Comparison of ENCODE assay signal across 22 cellular contexts in the genomic region with DNA sequence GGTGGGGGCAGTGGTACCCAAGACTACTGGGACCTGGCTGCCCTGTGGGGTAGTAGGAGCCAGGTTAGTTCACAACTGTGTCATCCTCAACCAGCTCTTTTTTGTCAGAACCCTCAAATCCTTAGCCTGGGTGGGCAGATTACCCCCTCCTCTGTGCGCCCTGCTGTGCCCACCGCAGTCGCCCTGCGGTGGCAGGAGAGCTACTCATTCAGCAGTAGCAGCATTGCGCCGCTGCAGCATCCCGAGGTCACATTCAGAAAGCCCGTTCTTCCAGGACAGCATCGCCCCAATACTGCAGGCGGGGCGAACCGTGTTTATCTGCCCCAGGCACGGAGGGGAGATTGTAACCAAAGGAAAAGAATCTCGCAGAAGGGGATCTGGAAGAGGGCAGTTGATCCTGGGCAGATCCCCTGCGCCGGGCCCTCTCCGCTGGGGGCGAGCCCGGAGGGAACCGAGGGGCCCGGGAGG. TPM values are rescaled to one million over a fixed set of nuclear protein-coding genes. Genes with fewer than 3 reads are reported as not detected.
DNase-seq lines count a peak whose midpoint lies in the region; ATAC-seq and TF ChIP-seq lines count a peak whose summit lies in the region.
"Had no signal": no experiment of that assay in that cellular context is flagged by ENCODE, and none has a peak within 500 bp of the region (broad histone marks: within the 10 kb centered on the region; RNA-seq: fewer than 3 reads in every experiment).

No MANE protein-coding gene starts in this region.

- H3K27ac ChIP-seq in GM23338 (ENCODE audit: low read depth) = no peak overlapping the region
- H3K27ac ChIP-seq in dorsolateral prefrontal cortex = peak overlapping the region; percentile 84 to 99 (median 96)
- no peak overlapping the region for H3K27ac ChIP-seq in RWPE1
- H3K27ac ChIP-seq: cardiac muscle cell, esophagus squamous epithelium, lower lobe of right lung, ovary, thoracic aorta had no signal

- peaks cover 60% of the 10 kb centered on the region for H3K4me1 ChIP-seq in GM23338 (ENCODE audit: insufficient read depth)

- TF ChIP-seq CTCF in GM23338 (conservative IDR thresholded peaks at IDR 0.05; ENCODE audit: low read depth in 2 of 2) (no peak), dorsolateral prefrontal cortex (IDR thresholded peaks at IDR 0.05 in 54 of 56, conservative IDR thresholded peaks at IDR 0.05 in 2 of 56; ENCODE audit: low read depth in 1 of 56, partially characterized antibody in 56 of 56) (peak in 13 of 56 donors; percentile 5 to 46 (median 15)), RWPE1 (conservative IDR thresholded peaks at IDR 0.05; ENCODE audit: low read depth) (no peak)

- no peaks in the 10 kb centered on the region for H3K79me2 ChIP-seq in GM23338 (replicated peaks; ENCODE audit: insufficient read depth)

- H3K27me3 Mint-ChIP-seq in GM23338 (ENCODE audit: insufficient read depth, low read depth, poor library complexity) = peaks cover 97% of the 10 kb centered on the region

- H3F3A ChIP-seq in GM23338 (replicated peaks; ENCODE audit: low read depth) = peaks cover 36% of the 10 kb centered on the region

- CTCF ChIA-PET in RWPE1 (lab: Yijun Ruan, JAX) = interaction anchor here (2.0 kb wide), 1 partner anchor 17 kb away, joined by 9 read pairs; no protein-coding TSS in a partner anchor

- peaks cover 98% of the 10 kb centered on the region for H3K27me3 ChIP-seq in GM23338 (ENCODE audit: insufficient read depth)
- peaks cover 0 to 21% (median 0%) of the 10 kb centered on the region in 45 donors for H3K27me3 ChIP-seq in dorsolateral prefrontal cortex

- no peaks in the 10 kb centered on the region for H3K36me3 ChIP-seq in GM23338 (ENCODE audit: insufficient read depth)
- H3K36me3 ChIP-seq: cardiac muscle cell, esophagus squamous epithelium, lower lobe of right lung, ovary, thoracic aorta had no signal

- peak overlapping the region; percentile 78 for H3K4me2 ChIP-seq in GM23338

- no peaks in the 10 kb centered on the region for H3K36me3 Mint-ChIP-seq in GM23338 (ENCODE audit: low read depth)

- peaks cover 3% of the 10 kb centered on the region; the same call in 2 of the 3 replicates for H3K9me3 Mint-ChIP-seq in GM23338
- H3K9me3 Mint-ChIP-seq: activated CD4-positive, alpha-beta T cell treated with anti-CD3 and anti-CD28 coated beads, Interleukin-2, amount 10 ng/mL, durations not matched to agents 24 days and 14 days had no signal

- peak overlapping the region; percentile 62 for H3K4me3 Mint-ChIP-seq in GM23338
- H3K4me3 Mint-ChIP-seq: activated CD4-positive, alpha-beta T cell treated with anti-CD3 and anti-CD28 coated beads, Interleukin-2, amount 10 ng/mL, durations not matched to agents 24 days and 14 days had no signal

- peaks cover 52% of the 10 kb centered on the region for H3K4me1 Mint-ChIP-seq in GM23338

- POLR2A ChIA-PET in RWPE1 (lab: Yijun Ruan, JAX; ENCODE audit: low non-redundant PET) = no interaction called here

- no peaks in the 10 kb centered on the region for H3K9me2 ChIP-seq in GM23338 (ENCODE audit: insufficient read depth)

- peak; percentile 3 for ATAC-seq in GM23338
- ATAC-seq: Right ventricle myocardium inferior had no signal

- H3K4me3 ChIP-seq in GM23338 = peak overlapping the region; percentile 59
- peak overlapping the region; percentile 5 to 77 (median 52) for H3K4me3 ChIP-seq in dorsolateral prefrontal cortex
- H3K4me3 ChIP-seq: cardiac muscle cell, esophagus squamous epithelium, lower lobe of right lung, ovary, thoracic aorta had no signal

- H2AFZ ChIP-seq in GM23338 = no peak overlapping the region

- H3K27ac Mint-ChIP-seq in GM23338 = no peak overlapping the region
- H3K27ac Mint-ChIP-seq: activated CD4-positive, alpha-beta T cell treated with anti-CD3 and anti-CD28 coated beads, Interleukin-2, amount 10 ng/mL, durations not matched to agents 24 days and 14 days; CD14-positive monocyte had no signal

- DNase-seq in GM23338 (ENCODE audit: low spot score) (peak; percentile 51), dorsolateral prefrontal cortex (no peak), inferior parietal cortex (ENCODE audit: extremely low spot score) (peak; percentile 40), pons (ENCODE audit: low spot score) (peak; percentile 45), NCI-H187 treated with DMSO at 0.1 percent for 48 hours (lab: John Stamatoyannopoulos, UW) (no peak), RWPE1 (ENCODE audit: low spot score) (no peak), NCI-H2029 treated with DMSO at 0.1 percent for 48 hours (lab: John Stamatoyannopoulos, UW) (no peak), NCI-H510A treated with DMSO at 0.1 percent for 48 hours (lab: John Stamatoyannopoulos, UW) (no peak)
- DNase-seq: activated CD4-positive, alpha-beta T cell treated with anti-CD3 and anti-CD28 coated beads, Interleukin-2, amount 10 ng/mL, durations not matched to agents 24 days and 14 days; esophagus squamous epithelium; lower lobe of right lung; NCI-H1417 treated with DMSO at 0.1 percent for 48 hours; NCI-H2171 treated with DMSO at 0.1 percent for 48 hours; NCI-H748 treated with DMSO at 0.1 percent for 48 hours; ovary had no signal

- peaks cover 30% of the 10 kb centered on the region for H4K20me1 ChIP-seq in GM23338 (replicated peaks; ENCODE audit: insufficient read depth)

- intact Hi-C loops in dorsolateral prefrontal cortex (cut with DNase I) = no loop called here

TF ChIP-seq in GM23338, 12 proteins besides CTCF, POLR2A, EP300 and RAD21:
- TF ChIP-seq EZH2phosphoT487 (IDR thresholded peaks at IDR 0.05; ENCODE audit: unreplicated experiment) = peak; percentile 73
- peak; percentile 53 for TF ChIP-seq EZH2 (IDR thresholded peaks at IDR 0.05; ENCODE audit: low read depth, unreplicated experiment)
- TF ChIP-seq, protein P1, sequence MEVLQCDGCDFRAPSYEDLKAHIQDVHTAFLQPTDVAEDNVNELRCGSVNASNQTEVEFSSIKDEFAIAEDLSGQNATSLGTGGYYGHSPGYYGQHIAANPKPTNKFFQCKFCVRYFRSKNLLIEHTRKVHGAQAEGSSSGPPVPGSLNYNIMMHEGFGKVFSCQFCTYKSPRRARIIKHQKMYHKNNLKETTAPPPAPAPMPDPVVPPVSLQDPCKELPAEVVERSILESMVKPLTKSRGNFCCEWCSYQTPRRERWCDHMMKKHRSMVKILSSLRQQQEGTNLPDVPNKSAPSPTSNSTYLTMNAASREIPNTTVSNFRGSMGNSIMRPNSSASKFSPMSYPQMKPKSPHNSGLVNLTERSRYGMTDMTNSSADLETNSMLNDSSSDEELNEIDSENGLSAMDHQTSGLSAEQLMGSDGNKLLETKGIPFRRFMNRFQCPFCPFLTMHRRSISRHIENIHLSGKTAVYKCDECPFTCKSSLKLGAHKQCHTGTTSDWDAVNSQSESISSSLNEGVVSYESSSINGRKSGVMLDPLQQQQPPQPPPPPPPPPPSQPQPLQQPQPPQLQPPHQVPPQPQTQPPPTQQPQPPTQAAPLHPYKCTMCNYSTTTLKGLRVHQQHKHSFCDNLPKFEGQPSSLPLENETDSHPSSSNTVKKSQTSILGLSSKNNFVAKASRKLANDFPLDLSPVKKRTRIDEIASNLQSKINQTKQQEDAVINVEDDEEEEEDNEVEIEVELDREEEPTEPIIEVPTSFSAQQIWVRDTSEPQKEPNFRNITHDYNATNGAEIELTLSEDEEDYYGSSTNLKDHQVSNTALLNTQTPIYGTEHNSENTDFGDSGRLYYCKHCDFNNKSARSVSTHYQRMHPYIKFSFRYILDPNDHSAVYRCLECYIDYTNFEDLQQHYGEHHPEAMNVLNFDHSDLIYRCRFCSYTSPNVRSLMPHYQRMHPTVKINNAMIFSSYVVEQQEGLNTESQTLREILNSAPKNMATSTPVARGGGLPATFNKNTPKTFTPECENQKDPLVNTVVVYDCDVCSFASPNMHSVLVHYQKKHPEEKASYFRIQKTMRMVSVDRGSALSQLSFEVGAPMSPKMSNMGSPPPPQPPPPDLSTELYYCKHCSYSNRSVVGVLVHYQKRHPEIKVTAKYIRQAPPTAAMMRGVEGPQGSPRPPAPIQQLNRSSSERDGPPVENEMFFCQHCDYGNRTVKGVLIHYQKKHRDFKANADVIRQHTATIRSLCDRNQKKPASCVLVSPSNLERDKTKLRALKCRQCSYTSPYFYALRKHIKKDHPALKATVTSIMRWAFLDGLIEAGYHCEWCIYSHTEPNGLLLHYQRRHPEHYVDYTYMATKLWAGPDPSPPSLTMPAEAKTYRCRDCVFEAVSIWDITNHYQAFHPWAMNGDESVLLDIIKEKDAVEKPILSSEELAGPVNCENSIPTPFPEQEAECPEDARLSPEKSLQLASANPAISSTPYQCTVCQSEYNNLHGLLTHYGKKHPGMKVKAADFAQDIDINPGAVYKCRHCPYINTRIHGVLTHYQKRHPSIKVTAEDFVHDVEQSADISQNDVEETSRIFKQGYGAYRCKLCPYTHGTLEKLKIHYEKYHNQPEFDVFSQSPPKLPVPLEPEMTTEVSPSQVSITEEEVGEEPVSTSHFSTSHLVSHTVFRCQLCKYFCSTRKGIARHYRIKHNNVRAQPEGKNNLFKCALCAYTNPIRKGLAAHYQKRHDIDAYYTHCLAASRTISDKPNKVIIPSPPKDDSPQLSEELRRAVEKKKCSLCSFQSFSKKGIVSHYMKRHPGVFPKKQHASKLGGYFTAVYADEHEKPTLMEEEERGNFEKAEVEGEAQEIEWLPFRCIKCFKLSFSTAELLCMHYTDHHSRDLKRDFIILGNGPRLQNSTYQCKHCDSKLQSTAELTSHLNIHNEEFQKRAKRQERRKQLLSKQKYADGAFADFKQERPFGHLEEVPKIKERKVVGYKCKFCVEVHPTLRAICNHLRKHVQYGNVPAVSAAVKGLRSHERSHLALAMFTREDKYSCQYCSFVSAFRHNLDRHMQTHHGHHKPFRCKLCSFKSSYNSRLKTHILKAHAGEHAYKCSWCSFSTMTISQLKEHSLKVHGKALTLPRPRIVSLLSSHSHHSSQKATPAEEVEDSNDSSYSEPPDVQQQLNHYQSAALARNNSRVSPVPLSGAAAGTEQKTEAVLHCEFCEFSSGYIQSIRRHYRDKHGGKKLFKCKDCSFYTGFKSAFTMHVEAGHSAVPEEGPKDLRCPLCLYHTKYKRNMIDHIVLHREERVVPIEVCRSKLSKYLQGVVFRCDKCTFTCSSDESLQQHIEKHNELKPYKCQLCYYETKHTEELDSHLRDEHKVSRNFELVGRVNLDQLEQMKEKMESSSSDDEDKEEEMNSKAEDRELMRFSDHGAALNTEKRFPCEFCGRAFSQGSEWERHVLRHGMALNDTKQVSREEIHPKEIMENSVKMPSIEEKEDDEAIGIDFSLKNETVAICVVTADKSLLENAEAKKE (CRISPR knock-in tag; IDR thresholded peaks at IDR 0.05) = no peak

RNA-seq across cellular contexts. Expression of gene POU3F3, which starts 13.0 kb away (rescaled TPM):
- total RNA-seq in GM23338 (2014; rRNA removed; shearing (Covaris generic)) = 0.24 TPM in 1 of 2 replicates, not detected in the other
- polyA plus RNA-seq in GM23338 (2016; fragmentation: Nextera tagmentation; extraction: Ambion mirVana) = 0.06 and 0.14 TPM in 2 replicates
- total RNA-seq in dorsolateral prefrontal cortex = 100 to 1,000 TPM in 4 of 120 experiments, 10 to 100 TPM in 116; 43.0 to 120 (median 66.2) TPM
- total RNA-seq: activated CD4-positive, alpha-beta T cell treated with anti-CD3 and anti-CD28 coated beads, Interleukin-2, amount 10 ng/mL, durations not matched to agents 24 days and 14 days; cardiac muscle cell; G401; lower lobe of right lung; MCF 10A; Right ventricle myocardium inferior had no signal
- polyA plus RNA-seq: cardiac muscle cell, CD14-positive monocyte, IgD-negative memory B cell, ovary had no signal

Comparison
In these comparisons a context has a peak if more than half of its experiments do, and no peak if none do; other contexts are left out.
1. DNase-seq: peak in GM23338 (single experiment), inferior parietal cortex (single experiment) and pons (single experiment); none in dorsolateral prefrontal cortex (0 of 10), NCI-H187 treated with DMSO at 0.1 percent for 48 hours (single experiment), RWPE1 (single experiment), NCI-H2029 treated with DMSO at 0.1 percent for 48 hours (single experiment) and NCI-H510A treated with DMSO at 0.1 percent for 48 hours (single experiment).
2. H3K27ac ChIP-seq: peak in dorsolateral prefrontal cortex (59 of 59); none in GM23338 (single experiment) and RWPE1 (single experiment).
3. RNA of gene POU3F3, which starts 13.0 kb away (total RNA-seq): 43.0 to 120 TPM in dorsolateral prefrontal cortex; 0.24 TPM in GM23338; every median in the first group is over 10 times any median in the second.